ENCODE assay signal across 1 cellular context in genomic region chrX:13898603-13899002, GRCh38.
TF ChIP-seq lines count a peak whose summit lies in the region.

No MANE protein-coding gene starts in this region.

TF ChIP-seq in SK-N-SH, 30 proteins besides CTCF, POLR2A, EP300 and RAD21 (continued from another document):
- TF ChIP-seq ELF1 (IDR thresholded peaks at IDR 0.05) (no peak), NRF1 (IDR thresholded peaks at IDR 0.05; ENCODE audit: low read depth, low read length) (no peak), USF1 (IDR thresholded peaks at IDR 0.05; ENCODE audit: borderline replicate concordance, low read depth) (no peak), GABPA (IDR thresholded peaks at IDR 0.05; ENCODE audit: low read depth) (no peak), MEF2A (IDR thresholded peaks at IDR 0.05; ENCODE audit: borderline replicate concordance, low read depth) (no peak)
